ENCODE assay signal across 22 cellular contexts in genomic region chr11:9838229-9838628, GRCh38.
DNase-seq lines count a peak whose midpoint lies in the region; ATAC-seq and TF ChIP-seq lines count a peak whose summit lies in the region.
"Had no signal": no experiment of that assay in that cellular context is flagged by ENCODE, and none has a peak within 500 bp of the region (broad histone marks: within the 10 kb centered on the region; RNA-seq: fewer than 3 reads in every experiment).

No MANE protein-coding gene starts in this region.

- in situ Hi-C loops in Panc1 (cut with HindIII; ENCODE audit: low pct_unique_long_range_greater_than_20kb, low sequenced_read_pairs) = no loop called here

- H3K4me2 ChIP-seq in osteoblast (ENCODE audit: insufficient read depth, low read length) = peak overlapping the region; percentile 26

- H3K4me1 Mint-ChIP-seq in activated T-cell treated with anti-CD3 and anti-CD28 coated beads, Interleukin-2, amount 50 U/mL, for 24 hours (ENCODE audit: low read depth) = peaks cover 46% of the 10 kb centered on the region

- TF ChIP-seq CTCF in Panc1 (IDR thresholded peaks at IDR 0.05) (no peak), osteoblast (IDR thresholded peaks at IDR 0.05; ENCODE audit: extremely low read depth, low read depth, low read length) (no peak)

- H3K4me3 ChIP-seq in Panc1 (ENCODE audit: low read depth in 2 of 2, low read length in 2 of 2) = no peak overlapping the region
- H3K4me3 ChIP-seq in osteoblast (ENCODE audit: insufficient read depth, low read length) = no peak overlapping the region
- H3K4me3 ChIP-seq: tibial artery had no signal

- no peaks in the 10 kb centered on the region for H3K27me3 ChIP-seq in Panc1 (ENCODE audit: control insufficient read depth, insufficient read depth, low read length)
- no peaks in the 10 kb centered on the region for H3K27me3 ChIP-seq in osteoblast (ENCODE audit: insufficient read depth, low read length)
- H3K27me3 ChIP-seq: tibial artery had no signal

- POLR2A ChIA-PET in Panc1 (lab: Charles Lee) = no interaction called here

- intact Hi-C loops in Panc1 (cut with micrococcal nuclease; ENCODE audit: unreplicated experiment) = no loop called here

- H4K20me1 ChIP-seq in osteoblast (ENCODE audit: insufficient read depth, low read length) = no peaks in the 10 kb centered on the region

- H3K27ac Mint-ChIP-seq in activated T-cell treated with anti-CD3 and anti-CD28 coated beads, Interleukin-2, amount 50 U/mL, for 24 hours = no peak overlapping the region
- H3K27ac Mint-ChIP-seq: activated T-helper 2 cell treated with anti-CD3 and anti-CD28 coated beads, Interferon-gamma antibody, Interleukin-2, Interleukin-4, amounts not matched to agents 10 μg/mL and 5 μg/mL and 100 μg/mL, durations not matched to agents 14 hours and 24 hours and 36 hours had no signal

- peaks cover 17% of the 10 kb centered on the region for H3K36me3 Mint-ChIP-seq in activated T-cell treated with anti-CD3 and anti-CD28 coated beads, Interleukin-2, amount 50 U/mL, for 24 hours (ENCODE audit: low read depth)

- TSS peak; percentile 9 for BruUV-seq in Panc1 (replicated peaks; lab: Mats Ljungman, UMichigan)

- H3K4me1 ChIP-seq in Panc1 (ENCODE audit: control insufficient read depth, insufficient read depth, low read length) (peaks cover 23% of the 10 kb centered on the region), osteoblast (ENCODE audit: insufficient read depth, low read length) (peaks cover 24% of the 10 kb centered on the region)
- H3K4me1 ChIP-seq: tibial artery had no signal

- no peaks in the 10 kb centered on the region for H3K27me3 Mint-ChIP-seq in activated T-cell treated with anti-CD3 and anti-CD28 coated beads, Interleukin-2, amount 50 U/mL, for 24 hours
- H3K27me3 Mint-ChIP-seq: central memory CD8-positive, alpha-beta T cell had no signal

- H3K27ac ChIP-seq in Panc1 (ENCODE audit: low read length) (peak overlapping the region; percentile 76; the same call in 1 of the 2 replicates), epithelial cell of prostate (peak overlapping the region; percentile 64), osteoblast (ENCODE audit: low read depth, low read length) (peak overlapping the region; percentile 57)
- H3K27ac ChIP-seq: tibial artery had no signal

- ATAC-seq in Panc1 = no peak
- no peak for ATAC-seq in HG03469 (IDR thresholded peaks at IDR 0.05; ENCODE audit: unreplicated experiment)
- ATAC-seq: HCT116; naive thymus-derived CD4-positive, alpha-beta T cell had no signal

- peaks cover 1% of the 10 kb centered on the region; the same call in 1 of the 2 replicates for H3K36me3 ChIP-seq in Panc1 (ENCODE audit: control insufficient read depth, insufficient read depth, low read length)
- H3K36me3 ChIP-seq in osteoblast (ENCODE audit: insufficient read depth, low read length) = peaks cover 3% of the 10 kb centered on the region

- no peaks in the 10 kb centered on the region for H3K79me2 ChIP-seq in osteoblast (ENCODE audit: insufficient read depth, low read length)

- no peak overlapping the region for H2AFZ ChIP-seq in osteoblast (ENCODE audit: low read length)

- DNase-seq in ELR (ENCODE audit: low read depth) (peak; percentile 79), Panc1 (ENCODE audit: low read depth, low spot score) (no peak), epithelial cell of prostate (ENCODE audit: low read depth, low spot score) (no peak), osteoblast (ENCODE audit: insufficient read length, low spot score, missing footprints) (peak; percentile 81), iPS-NIHi11 (ENCODE audit: low spot score) (no peak), NCI-H510A treated with DMSO at 0.1 percent for 48 hours (lab: John Stamatoyannopoulos, UW) (no peak)
- DNase-seq in activated T-cell treated with anti-CD3 and anti-CD28 coated beads, Interleukin-2, amount 50 U/mL, for 24 hours = no peak
- DNase-seq: activated CD4-positive, CD25-positive, alpha-beta regulatory T cell; DMS79; foreskin melanocyte; MM.1S; naive thymus-derived CD4-positive, alpha-beta T cell; NCI-H1694 treated with DMSO at 0.1 percent for 48 hours; NCI-H345; posterior cingulate gyrus; SHP77 treated with DMSO at 0.1 percent for 48 hours; T-helper 2 cell; tibial artery had no signal

- H3K9me3 ChIP-seq in Panc1 (ENCODE audit: control insufficient read depth, insufficient read depth, low read depth, low read length) = no peaks in the 10 kb centered on the region
- no peaks in the 10 kb centered on the region for H3K9me3 ChIP-seq in osteoblast (ENCODE audit: low read depth, low read length)
- H3K9me3 ChIP-seq: tibial artery had no signal

- H3K9me3 Mint-ChIP-seq in activated T-cell treated with anti-CD3 and anti-CD28 coated beads, Interleukin-2, amount 50 U/mL, for 24 hours = no peaks in the 10 kb centered on the region
- H3K9me3 Mint-ChIP-seq: activated T-helper 2 cell treated with anti-CD3 and anti-CD28 coated beads, Interferon-gamma antibody, Interleukin-2, Interleukin-4, amounts not matched to agents 10 μg/mL and 5 μg/mL and 100 μg/mL, durations not matched to agents 14 hours and 24 hours and 36 hours; central memory CD8-positive, alpha-beta T cell had no signal

- H3K4me3 Mint-ChIP-seq in activated T-cell treated with anti-CD3 and anti-CD28 coated beads, Interleukin-2, amount 50 U/mL, for 24 hours = no peak overlapping the region
- H3K4me3 Mint-ChIP-seq: central memory CD8-positive, alpha-beta T cell had no signal

- CTCF ChIA-PET in Panc1 (lab: Charles Lee) = no interaction called here

Comparison
In these comparisons a context has a peak if more than half of its experiments do, and no peak if none do; other contexts are left out.
1. DNase-seq: peak in ELR (single experiment) and osteoblast (single experiment); none in Panc1 (single experiment), epithelial cell of prostate (single experiment), activated T-cell treated with anti-CD3 and anti-CD28 coated beads, Interleukin-2, amount 50 U/mL, for 24 hours (single experiment), iPS-NIHi11 (single experiment) and NCI-H510A treated with DMSO at 0.1 percent for 48 hours (single experiment).
2. Peak in every context shown above with its lines, with median percentiles within 50 percentile points of each other: H3K27ac ChIP-seq.